9 cellular contexts compared by ENCODE assay signal in genomic region chr10:103757531-103758293, GRCh38.
DNase-seq lines count a peak whose midpoint lies in the region; ATAC-seq, FAIRE-seq and TF ChIP-seq lines count a peak whose summit lies in the region.
"Had no signal": no experiment of that assay in that cellular context is flagged by ENCODE, and none has a peak within 500 bp of the region (broad histone marks: within the 10 kb centered on the region; RNA-seq: fewer than 3 reads in every experiment).

No MANE protein-coding gene starts in this region.

- no peak overlapping the region for H2AFZ ChIP-seq in mesenchymal stem cell (ENCODE audit: low read depth, low read length)

- peak overlapping the region; percentile 84 to 88 for H3K18ac ChIP-seq in mesenchymal stem cell (ENCODE audit: low read depth in 1 of 2, low read length in 2 of 2)

- H3K4me2 ChIP-seq in A549 (peak overlapping the region; percentile 74), mesenchymal stem cell (ENCODE audit: low read length, poor library complexity, severe bottlenecking) (no peak overlapping the region)

- H3K9me3 ChIP-seq in A549, result no peaks in the 10 kb centered on the region
- no peaks in the 10 kb centered on the region for H3K9me3 ChIP-seq in HEK293 (ENCODE audit: control insufficient read depth, insufficient read depth, low read depth, low read length)
- no peaks in the 10 kb centered on the region for H3K9me3 ChIP-seq in T-helper 17 cell (ENCODE audit: control insufficient read depth, low read length, poor library complexity, severe bottlenecking)
- peaks cover under 1% of the 10 kb centered on the region for H3K9me3 ChIP-seq in mesenchymal stem cell (ENCODE audit: control insufficient read depth, low read length)

- H3K27ac Mint-ChIP-seq in T-helper 17 cell, result peak overlapping the region; percentile 85

- ATAC-seq in A549, result peak; percentile 60 to 72
- peak; percentile 85 for ATAC-seq in T-helper 17 cell
- no peak for ATAC-seq in HG03159 (IDR thresholded peaks at IDR 0.05; ENCODE audit: unreplicated experiment)

- H3K14ac ChIP-seq in mesenchymal stem cell (ENCODE audit: low read length in 2 of 2), result peak overlapping the region in 1 of 2 experiments; percentile 56

- peaks cover 32% of the 10 kb centered on the region for H3K4me1 Mint-ChIP-seq in T-helper 17 cell

- TF ChIP-seq CTCF in A549 (IDR thresholded peaks at IDR 0.05), result no peak
- no peak for TF ChIP-seq CTCF in HEK293 (tag by site-specific recombination; IDR thresholded peaks at IDR 0.05)

- TF ChIP-seq RAD21 in A549 (conservative IDR thresholded peaks at IDR 0.05 in 1 of 2, IDR thresholded peaks at IDR 0.05 in 1 of 2), result no peak

- peak overlapping the region; percentile 76 for H2BK15ac ChIP-seq in mesenchymal stem cell (ENCODE audit: low read depth, poor library complexity, severe bottlenecking)

- H2BK5ac ChIP-seq in mesenchymal stem cell (ENCODE audit: low read depth, low read length, poor library complexity, severe bottlenecking), result no peak overlapping the region

- H3K36me3 Mint-ChIP-seq in T-helper 17 cell (ENCODE audit: low read depth), result no peaks in the 10 kb centered on the region

- no peaks in the 10 kb centered on the region for H3K27me3 Mint-ChIP-seq in T-helper 17 cell

- H3K4me3 ChIP-seq in A549, result no peak overlapping the region
- no peak overlapping the region for H3K4me3 ChIP-seq in HEK293 (ENCODE audit: low read depth, low read length)
- H3K4me3 ChIP-seq in mesenchymal stem cell (ENCODE audit: insufficient read depth in 1 of 2, low read depth in 1 of 2, low read length in 2 of 2), result no peak overlapping the region
- no peak overlapping the region for H3K4me3 ChIP-seq in urinary bladder (ENCODE audit: low read depth, low read length)

- H4K91ac ChIP-seq in mesenchymal stem cell (ENCODE audit: low read length), result peak overlapping the region; percentile 91

- H3K4me1 ChIP-seq in A549 (peaks cover 61% of the 10 kb centered on the region), HEK293 (ENCODE audit: control insufficient read depth, insufficient read depth, low read length) (peaks cover 18% of the 10 kb centered on the region), mesenchymal stem cell (ENCODE audit: control insufficient read depth, insufficient read depth, low read depth, low read length) (peaks cover 29% of the 10 kb centered on the region), urinary bladder (ENCODE audit: insufficient read depth) (no peaks in the 10 kb centered on the region)

- peak overlapping the region; percentile 34 for H2AK5ac ChIP-seq in mesenchymal stem cell (ENCODE audit: low read length, severe bottlenecking)

- no peak for TF ChIP-seq POLR2A in A549 (IDR thresholded peaks at IDR 0.05; ENCODE audit: low read length)

- peak overlapping the region; percentile 83 for H4K8ac ChIP-seq in mesenchymal stem cell (ENCODE audit: low read length)

- POLR2A ChIA-PET in A549 (lab: Yijun Ruan, JAX) (interaction anchor here (0.8 to 2.2 kb wide), 4 partner anchors 15 to 363 kb away, joined by 4 to 7 read pairs (median 5); no protein-coding TSS in a partner anchor), HEK293 (lab: Yijun Ruan, JAX) (no interaction called here)

- no peak overlapping the region for H3K23ac ChIP-seq in mesenchymal stem cell (ENCODE audit: low read length in 2 of 2)

- WGBS in A549 (ENCODE audit: missing lambda C conversion rate), result 57% methylated on average over 18 of the region's 18 CpGs
- 25% methylated on average over 18 of the region's 18 CpGs for WGBS in mesenchymal stem cell
- WGBS in urinary bladder, result 60% methylated on average over 18 of the region's 18 CpGs

- no peaks in the 10 kb centered on the region for H3K36me3 ChIP-seq in HEK293 (ENCODE audit: control insufficient read depth in 2 of 2, insufficient read depth in 1 of 2, low read length in 2 of 2)
- no peaks in the 10 kb centered on the region for H3K36me3 ChIP-seq in mesenchymal stem cell (ENCODE audit: control insufficient read depth in 1 of 2, insufficient read depth in 2 of 2, low read depth in 1 of 2, low read length in 2 of 2)
- H3K36me3 ChIP-seq in urinary bladder (ENCODE audit: insufficient read depth), result no peaks in the 10 kb centered on the region

- TF ChIP-seq EP300 in A549 (IDR thresholded peaks at IDR 0.05), result no peak

- no peaks in the 10 kb centered on the region for H3K79me1 ChIP-seq in mesenchymal stem cell (replicated peaks; ENCODE audit: low read length, poor library complexity, severe bottlenecking)

- peaks cover 0 to 6% of the 10 kb centered on the region in 2 experiments for H3K27me3 ChIP-seq in mesenchymal stem cell (ENCODE audit: control insufficient read depth in 1 of 2, insufficient read depth in 1 of 2, low read length in 2 of 2)

- H3K4ac ChIP-seq in mesenchymal stem cell (ENCODE audit: low read depth in 1 of 2, low read length in 2 of 2), result peak overlapping the region; percentile 67 to 97

- peak overlapping the region; percentile 87 for H3K4me3 Mint-ChIP-seq in T-helper 17 cell
- H3K4me3 Mint-ChIP-seq: activated T-cell treated with anti-CD3 and anti-CD28 coated beads, Interleukin-2, amount 50 U/mL, for 4 hours had no signal

- H2BK120ac ChIP-seq in mesenchymal stem cell (ENCODE audit: low read depth, low read length), result peak overlapping the region; percentile 98

- DNase-seq in A549 (ENCODE audit: low read depth in 1 of 2, low spot score in 1 of 2), result peak; percentile 65 to 81
- DNase-seq in T-helper 17 cell, result peak; percentile 26 to 47 (median 38)
- DNase-seq in dermis blood vessel endothelial cell, result peak; percentile 86
- peak; percentile 95 for DNase-seq in mesenchymal stem cell
- no peak for DNase-seq in NCI-H2107 (lab: John Stamatoyannopoulos, UW)
- DNase-seq: activated T-cell treated with anti-CD3 and anti-CD28 coated beads, Interleukin-2, amount 50 U/mL, for 4 hours had no signal

- CTCF ChIA-PET in A549 (lab: Yijun Ruan, JAX), result interaction anchor here (0.7 to 3.5 kb wide), 9 partner anchors 8 to 127 kb away, joined by 3 to 23 read pairs (median 5); no protein-coding TSS in a partner anchor
- CTCF ChIA-PET in HEK293 (lab: Yijun Ruan, JAX), result no interaction called here

- peak overlapping the region; percentile 11 for H3K9ac ChIP-seq in mesenchymal stem cell (ENCODE audit: low read length)

- H3K27ac ChIP-seq in A549 (peak overlapping the region; percentile 92 to 94), HEK293 (ENCODE audit: extremely low read depth, low read depth, low read length) (no peak overlapping the region), mesenchymal stem cell (ENCODE audit: low read length, poor library complexity, severe bottlenecking) (peak overlapping the region; percentile 34), urinary bladder (ENCODE audit: low read depth) (peak overlapping the region; percentile 11)

- H2BK12ac ChIP-seq in mesenchymal stem cell (ENCODE audit: low read length in 2 of 2), result peak overlapping the region; percentile 80 to 99

- FAIRE-seq in A549 (lab: Jason Lieb, UNC), result no peak

TF ChIP-seq in A549, 52 proteins besides CTCF, POLR2A, EP300 and RAD21 (continues in another document):
- TF ChIP-seq CEBPB (IDR thresholded peaks at IDR 0.05) (no peak), MAFK (IDR thresholded peaks at IDR 0.05; ENCODE audit: partially characterized antibody) (peak; percentile 96), RCOR1 (IDR thresholded peaks at IDR 0.05; ENCODE audit: low read depth, low read length) (peak; percentile 69; the same call in 1 of the 2 replicates), PHF8 (IDR thresholded peaks at IDR 0.05; ENCODE audit: borderline replicate concordance, low read depth) (no peak), ELK1 (IDR thresholded peaks at IDR 0.05; ENCODE audit: low read depth, low read length) (no peak), MAX (IDR thresholded peaks at IDR 0.05) (peak; percentile 28; the same call in 1 of the 2 replicates), JUNB (IDR thresholded peaks at IDR 0.05) (no peak), SREBF2 (IDR thresholded peaks at IDR 0.05) (no peak), NFE2L2 (conservative IDR thresholded peaks at IDR 0.05; ENCODE audit: low read length) (peak; percentile 78)

TF ChIP-seq in HEK293, 187 proteins besides CTCF, POLR2A, EP300 and RAD21:
- 0 out of 2 replicates have a peak, but pooled peaks have one; percentile 17 for TF ChIP-seq SCRT2 (tag by site-specific recombination; IDR thresholded peaks at IDR 0.05)
- no peak for TF ChIP-seq ZNF629 (tag by site-specific recombination; IDR thresholded peaks at IDR 0.05)
- no peak for TF ChIP-seq ZBTB21 (tag by site-specific recombination; IDR thresholded peaks at IDR 0.05)
- 0 out of 2 replicates have a peak, but pooled peaks have one; percentile 19 for TF ChIP-seq ZNF600 (tag by site-specific recombination; IDR thresholded peaks at IDR 0.05)
- TF ChIP-seq ZBTB17 (tag by site-specific recombination; IDR thresholded peaks at IDR 0.05), result peak; percentile 58; the same call in 1 of the 2 replicates
